9 cellular contexts compared by ENCODE assay signal in the genomic region with DNA sequence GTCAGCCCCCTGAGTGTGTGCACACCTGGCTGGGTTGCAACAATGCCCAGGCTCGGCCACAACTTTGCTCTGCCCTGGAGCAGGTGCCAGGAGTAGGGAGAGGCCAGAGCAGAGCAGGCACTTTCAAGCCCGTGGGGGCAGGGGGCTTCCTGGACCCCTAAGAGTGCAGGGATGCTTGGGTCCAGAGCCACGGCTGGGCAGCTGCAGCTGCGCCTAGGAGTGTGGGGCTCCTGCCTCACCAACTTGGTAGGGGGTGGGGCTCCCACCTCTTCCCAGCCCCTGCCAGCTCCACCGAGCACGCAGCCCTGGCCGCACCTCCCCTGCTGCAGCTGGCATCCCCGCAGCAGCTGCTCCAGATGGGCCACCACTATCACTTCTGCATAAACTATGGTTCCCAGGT. TPM values are rescaled to one million over a fixed set of nuclear protein-coding genes. Genes with fewer than 3 reads are reported as not detected.
"Had no signal": no experiment of that assay in that cellular context is flagged by ENCODE, and none has a peak within 500 bp of the region (broad histone marks: within the 10 kb centered on the region; RNA-seq: fewer than 3 reads in every experiment).

No MANE protein-coding gene starts in this region.

- H2AFZ ChIP-seq: GM23338 had no signal

- H3K36me3 Mint-ChIP-seq: IgD-negative memory B cell had no signal

- H3K4me2 ChIP-seq: GM23338 had no signal

- DNase-seq: H9, HCEC 1CT, KBM-7 had no signal

- ATAC-seq: GM23338, HepG2 had no signal

- H3K27ac Mint-ChIP-seq: GM23338, H9, IgD-negative memory B cell had no signal

- H3K4me3 Mint-ChIP-seq: GM23338, H9, IgD-negative memory B cell had no signal

- H3K27ac ChIP-seq: HL-60 had no signal

- H3K4me3 ChIP-seq: GM23338 had no signal

- H3K4me1 Mint-ChIP-seq: GM23338, H9 had no signal

RNA-seq across cellular contexts. Expression of gene OR3A2, which starts 7.8 kb away (rescaled TPM):
- total RNA-seq: H1, H9, HepG2, HT1080 had no signal
- polyA plus RNA-seq: H1, HepG2 had no signal

RNA-seq across cellular contexts. Expression of gene OR1E1, which starts 19.9 kb away (rescaled TPM):
- total RNA-seq: GM23338, H1, H9, HepG2, HT1080 had no signal
- polyA plus RNA-seq: GM23338, H1, HepG2, IgD-negative memory B cell had no signal

RNA-seq across cellular contexts. Expression of gene OR3A3, which starts 32.8 kb away (rescaled TPM):
- total RNA-seq: GM23338, H1, H9, HepG2, HT1080 had no signal
- polyA plus RNA-seq: GM23338, H1, HepG2, IgD-negative memory B cell had no signal

RNA-seq across cellular contexts. Expression of gene OR1E2, which starts 55.3 kb away (rescaled TPM):
- total RNA-seq: GM23338, H1, H9, HepG2, HT1080 had no signal
- polyA plus RNA-seq: GM23338, H1, HepG2, IgD-negative memory B cell had no signal
